9 cellular contexts compared by ENCODE assay signal in the genomic region with DNA sequence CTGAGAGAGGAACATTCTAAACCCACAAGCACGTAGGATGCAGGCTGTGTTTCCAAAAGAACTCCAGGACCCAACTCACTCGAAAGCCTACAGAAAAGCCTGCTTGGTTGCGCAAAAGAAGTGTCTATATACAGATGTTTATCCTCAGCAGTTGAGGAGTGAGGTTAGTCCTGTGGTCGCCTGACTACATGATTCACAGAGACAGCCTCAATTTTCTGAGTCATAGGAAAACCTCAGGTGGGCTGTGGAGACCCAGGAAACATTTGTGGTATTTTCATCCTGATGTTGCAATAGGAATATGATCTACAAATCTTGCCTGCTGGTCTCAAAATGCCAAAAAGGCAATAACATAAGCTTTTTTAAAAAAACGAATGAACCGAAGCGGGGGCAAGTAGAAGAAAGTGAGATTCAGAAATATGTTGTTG.
A peak's percentile ranks its signal among the peaks of the same experiment; 100 is the strongest.
DNase-seq lines count a peak whose midpoint lies in the region; ATAC-seq and TF ChIP-seq lines count a peak whose summit lies in the region.
"Had no signal": no experiment of that assay in that cellular context is flagged by ENCODE, and none has a peak within 500 bp of the region (broad histone marks: within the 10 kb centered on the region; RNA-seq: fewer than 3 reads in every experiment).

No MANE protein-coding gene starts in this region.

- H2AFZ ChIP-seq in mammary epithelial cell (ENCODE audit: low read depth, low read length), result no peak overlapping the region

- H3K36me3 ChIP-seq in mammary epithelial cell (ENCODE audit: insufficient read depth, low read length), result no peaks in the 10 kb centered on the region

- no peaks in the 10 kb centered on the region for H3K36me3 Mint-ChIP-seq in activated CD4-positive, alpha-beta T cell treated with anti-CD3 and anti-CD28 coated beads, Interleukin-2, amount 10 ng/mL, durations not matched to agents 24 days and 14 days (ENCODE audit: low read depth)
- H3K36me3 Mint-ChIP-seq in stimulated activated naive B cell treated with anti-CD40 and anti-IgM and Interleukin-4, amounts not matched to agents 10 μg/mL and 1 μg/mL and 100 μg/mL, for 72 hours, result no peaks in the 10 kb centered on the region

- in situ Hi-C loops in mammary epithelial cell (cut with MboI; ENCODE audit: low sequenced_read_pairs in 2 of 2), result loop anchor here (25.0 kb wide), 3 partner anchors 416 to 691 kb away; no protein-coding TSS in a partner anchor

- TF ChIP-seq CTCF in mammary epithelial cell (conservative IDR thresholded peaks at IDR 0.05 in 1 of 2, IDR thresholded peaks at IDR 0.05 in 1 of 2; ENCODE audit: extremely low read depth in 1 of 2, insufficient read depth in 1 of 2, low read depth in 1 of 2, low read length in 2 of 2), result no peak

- H3K4me1 ChIP-seq in mammary epithelial cell (ENCODE audit: insufficient read depth, low read length), result peaks cover 25% of the 10 kb centered on the region

- peaks cover 49% of the 10 kb centered on the region for H3K27me3 Mint-ChIP-seq in activated CD4-positive, alpha-beta T cell treated with anti-CD3 and anti-CD28 coated beads, Interleukin-2, amount 10 ng/mL, durations not matched to agents 24 days and 14 days
- no peaks in the 10 kb centered on the region for H3K27me3 Mint-ChIP-seq in stimulated activated naive B cell treated with anti-CD40 and anti-IgM and Interleukin-4, amounts not matched to agents 10 μg/mL and 1 μg/mL and 100 μg/mL, for 72 hours

- no peak overlapping the region for H3K27ac ChIP-seq in mammary epithelial cell (ENCODE audit: insufficient read depth, low read depth, low read length)

- no peaks in the 10 kb centered on the region for H3K27me3 ChIP-seq in mammary epithelial cell (ENCODE audit: insufficient read depth, low read length)

- H3K4me1 Mint-ChIP-seq in activated CD4-positive, alpha-beta T cell treated with anti-CD3 and anti-CD28 coated beads, Interleukin-2, amount 10 ng/mL, durations not matched to agents 24 days and 14 days, result peaks cover 16% of the 10 kb centered on the region
- peaks cover 7 to 14% of the 10 kb centered on the region in 2 donors for H3K4me1 Mint-ChIP-seq in stimulated activated naive B cell treated with anti-CD40 and anti-IgM and Interleukin-4, amounts not matched to agents 10 μg/mL and 1 μg/mL and 100 μg/mL, for 72 hours

- H3K9me3 Mint-ChIP-seq in activated CD4-positive, alpha-beta T cell treated with anti-CD3 and anti-CD28 coated beads, Interleukin-2, amount 10 ng/mL, durations not matched to agents 24 days and 14 days, result no peaks in the 10 kb centered on the region
- peaks cover 0 to 2% of the 10 kb centered on the region in 2 donors for H3K9me3 Mint-ChIP-seq in stimulated activated naive B cell treated with anti-CD40 and anti-IgM and Interleukin-4, amounts not matched to agents 10 μg/mL and 1 μg/mL and 100 μg/mL, for 72 hours

- H4K20me1 ChIP-seq in mammary epithelial cell (ENCODE audit: insufficient read depth, low read length), result no peaks in the 10 kb centered on the region

- 3% methylated on average over 6 of the region's 7 CpGs for WGBS in mammary epithelial cell (ENCODE audit: low coverage, missing lambda C conversion rate)

- H3K4me2 ChIP-seq in mammary epithelial cell (ENCODE audit: insufficient read depth, low read depth, low read length), result peak overlapping the region; percentile 82

- no peaks in the 10 kb centered on the region for H3K79me2 ChIP-seq in mammary epithelial cell (ENCODE audit: insufficient read depth, low read length)

- H3K9me3 ChIP-seq in mammary epithelial cell (replicated peaks; ENCODE audit: insufficient read depth, low read length), result no peaks in the 10 kb centered on the region

- DNase-seq in activated CD4-positive, alpha-beta T cell treated with anti-CD3 and anti-CD28 coated beads, Interleukin-2, amount 10 ng/mL, durations not matched to agents 24 days and 14 days, result peak; percentile 73
- no peak for DNase-seq in activated CD4-positive, alpha-beta T cell treated with anti-CD3 and anti-CD28 coated beads for 4 hours
- DNase-seq in M059J (ENCODE audit: low read depth), result peak; percentile 84
- peak; percentile 94 for DNase-seq in mammary epithelial cell
- DNase-seq in stimulated activated naive B cell treated with anti-CD40 and anti-IgM and Interleukin-4, amounts not matched to agents 10 μg/mL and 1 μg/mL and 100 μg/mL, for 72 hours, result no peak
- no peak for DNase-seq in iPS-NIHi11 (ENCODE audit: low spot score)
- DNase-seq in activated CD4-positive, CD25-positive, alpha-beta regulatory T cell (lab: John Stamatoyannopoulos, UW), result no peak
- DNase-seq: left cardiac atrium had no signal

- CTCF ChIA-PET in mammary epithelial cell (lab: Charles Lee; ENCODE audit: low non-redundant PET), result no interaction called here

- peak overlapping the region; percentile 34 for H3K27ac Mint-ChIP-seq in activated CD4-positive, alpha-beta T cell treated with anti-CD3 and anti-CD28 coated beads, Interleukin-2, amount 10 ng/mL, durations not matched to agents 24 days and 14 days
- no peak overlapping the region for H3K27ac Mint-ChIP-seq in stimulated activated naive B cell treated with anti-CD40 and anti-IgM and Interleukin-4, amounts not matched to agents 10 μg/mL and 1 μg/mL and 100 μg/mL, for 72 hours

- intact Hi-C loops in activated CD4-positive, alpha-beta T cell treated with anti-CD3 and anti-CD28 coated beads, Interleukin-2, amount 10 ng/mL, durations not matched to agents 24 days and 14 days (cut with micrococcal nuclease), result loop anchor here (1.0 kb wide), 1 partner anchor 8 kb away; no protein-coding TSS in a partner anchor
- intact Hi-C loops in mammary epithelial cell (cut with micrococcal nuclease), result no loop called here

- ATAC-seq in stimulated activated naive B cell treated with anti-CD40 and anti-IgM and Interleukin-4, amounts not matched to agents 10 μg/mL and 1 μg/mL and 100 μg/mL, for 72 hours (replicated peaks), result peak; percentile 66 to 80
- no peak for ATAC-seq in HG02840 (IDR thresholded peaks at IDR 0.05; ENCODE audit: low FRiP score, unreplicated experiment)

- peak overlapping the region; percentile 9 for H3K9ac ChIP-seq in mammary epithelial cell (ENCODE audit: insufficient read depth, low read length)

- peak overlapping the region; percentile 61 for H3K4me3 Mint-ChIP-seq in activated CD4-positive, alpha-beta T cell treated with anti-CD3 and anti-CD28 coated beads, Interleukin-2, amount 10 ng/mL, durations not matched to agents 24 days and 14 days
- H3K4me3 Mint-ChIP-seq in stimulated activated naive B cell treated with anti-CD40 and anti-IgM and Interleukin-4, amounts not matched to agents 10 μg/mL and 1 μg/mL and 100 μg/mL, for 72 hours, result peak overlapping the region in 1 of 2 donors; percentile 55

- dilution Hi-C loops in mammary epithelial cell (cut with HindIII; ENCODE audit: low sequenced_read_pairs), result loop anchor here (25.0 kb wide), 1 partner anchor 416 kb away; no protein-coding TSS in a partner anchor

- BruUV-seq in mammary epithelial cell (replicated peaks; lab: Mats Ljungman, UMichigan), result no TSS peak

- H3K4me3 ChIP-seq in mammary epithelial cell (replicated peaks in 1 of 3; ENCODE audit: insufficient read depth in 1 of 3, low read depth in 2 of 3, low read length in 3 of 3), result peak overlapping the region in 2 of 3 experiments; percentile 8 to 40

Comparison
In these comparisons a context has a peak if more than half of its experiments do, and no peak if none do; other contexts are left out.
1. DNase-seq: peak in activated CD4-positive, alpha-beta T cell treated with anti-CD3 and anti-CD28 coated beads, Interleukin-2, amount 10 ng/mL, durations not matched to agents 24 days and 14 days (single experiment), M059J (single experiment) and mammary epithelial cell (single experiment); none in activated CD4-positive, alpha-beta T cell treated with anti-CD3 and anti-CD28 coated beads for 4 hours (0 of 2), stimulated activated naive B cell treated with anti-CD40 and anti-IgM and Interleukin-4, amounts not matched to agents 10 μg/mL and 1 μg/mL and 100 μg/mL, for 72 hours (single experiment), iPS-NIHi11 (single experiment) and activated CD4-positive, CD25-positive, alpha-beta regulatory T cell (0 of 4).